Comparison of ENCODE assay signal across 1 cellular context in the genomic region with DNA sequence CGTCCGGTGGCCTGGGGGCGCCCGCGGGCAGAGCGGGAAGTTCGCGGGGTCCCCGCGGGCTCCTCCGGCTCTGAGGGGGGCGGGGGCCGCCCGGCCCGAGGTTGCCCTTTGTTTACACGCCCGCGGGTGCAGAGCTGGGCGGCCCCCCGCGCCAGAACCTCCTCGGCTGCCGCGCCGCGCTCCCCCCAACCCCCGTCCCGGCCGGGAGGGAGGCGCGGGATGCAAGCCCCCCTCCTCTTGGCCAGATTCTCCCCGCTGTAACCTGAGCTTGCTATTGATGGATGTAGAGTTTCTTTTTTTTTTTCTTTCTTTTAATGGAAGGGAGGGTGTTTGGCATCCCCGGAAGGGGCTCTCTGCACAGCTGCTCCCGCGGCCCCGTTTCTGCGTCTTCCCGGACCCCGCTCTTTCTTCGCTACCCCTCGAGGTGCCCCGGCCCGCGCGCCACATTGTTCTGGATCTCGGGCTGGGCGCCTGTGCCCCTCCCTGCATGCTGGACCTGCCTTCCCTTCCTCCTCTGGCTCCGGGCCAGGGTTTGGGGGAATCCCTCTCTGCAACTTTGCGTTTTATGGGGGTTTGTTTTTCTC.
TF ChIP-seq lines count a peak whose summit lies in the region.

No MANE protein-coding gene starts in this region.

TF ChIP-seq in H1, 55 proteins besides CTCF, POLR2A, EP300 and RAD21:
- TF ChIP-seq PHF8 (conservative IDR thresholded peaks at IDR 0.05; ENCODE audit: low read depth, low read length) (peak; percentile 52; the same call in 1 of the 2 replicates), BCL11A (IDR thresholded peaks at IDR 0.05; ENCODE audit: low read depth in 2 of 2, low read length in 2 of 2) (no peak), SP2 (IDR thresholded peaks at IDR 0.05; ENCODE audit: low read length) (no peak), POLR2AphosphoS5 (IDR thresholded peaks at IDR 0.05; ENCODE audit: low read depth, low read length) (no peak; the same call in 1 of the 2 replicates), GABPA (IDR thresholded peaks at IDR 0.05; ENCODE audit: borderline replicate concordance, insufficient read depth, low read length) (no peak; the same call in 1 of the 2 replicates), BACH1 (IDR thresholded peaks at IDR 0.05; ENCODE audit: low read length) (no peak), POU5F1 (IDR thresholded peaks at IDR 0.05; ENCODE audit: low read depth, low read length) (no peak), ASH2L (IDR thresholded peaks at IDR 0.05; ENCODE audit: low read length) (peak; percentile 1), SP1 (IDR thresholded peaks at IDR 0.05; ENCODE audit: low read depth, low read length) (peak; percentile 87), SIN3A (conservative IDR thresholded peaks at IDR 0.05 in 1 of 2, IDR thresholded peaks at IDR 0.05 in 1 of 2; ENCODE audit: low read depth in 1 of 2, low read length in 2 of 2) (peak in 1 of 2 experiments; percentile 68; a peak in 1 of 4 replicates), YY1 (IDR thresholded peaks at IDR 0.05; ENCODE audit: low read depth, low read length) (no peak), KDM4A (IDR thresholded peaks at IDR 0.05; ENCODE audit: low read depth, low read length, severe bottlenecking) (peak; percentile 49), TAF1 (IDR thresholded peaks at IDR 0.05; ENCODE audit: low read depth, low read length) (0 out of 2 replicates have a peak, but pooled peaks have one; percentile 3), RFX5 (IDR thresholded peaks at IDR 0.05; ENCODE audit: borderline replicate concordance, low read depth, low read length) (no peak), CREB1 (IDR thresholded peaks at IDR 0.05) (0 out of 2 replicates have a peak, but pooled peaks have one; percentile 30)
- TF ChIP-seq, protein P1, sequence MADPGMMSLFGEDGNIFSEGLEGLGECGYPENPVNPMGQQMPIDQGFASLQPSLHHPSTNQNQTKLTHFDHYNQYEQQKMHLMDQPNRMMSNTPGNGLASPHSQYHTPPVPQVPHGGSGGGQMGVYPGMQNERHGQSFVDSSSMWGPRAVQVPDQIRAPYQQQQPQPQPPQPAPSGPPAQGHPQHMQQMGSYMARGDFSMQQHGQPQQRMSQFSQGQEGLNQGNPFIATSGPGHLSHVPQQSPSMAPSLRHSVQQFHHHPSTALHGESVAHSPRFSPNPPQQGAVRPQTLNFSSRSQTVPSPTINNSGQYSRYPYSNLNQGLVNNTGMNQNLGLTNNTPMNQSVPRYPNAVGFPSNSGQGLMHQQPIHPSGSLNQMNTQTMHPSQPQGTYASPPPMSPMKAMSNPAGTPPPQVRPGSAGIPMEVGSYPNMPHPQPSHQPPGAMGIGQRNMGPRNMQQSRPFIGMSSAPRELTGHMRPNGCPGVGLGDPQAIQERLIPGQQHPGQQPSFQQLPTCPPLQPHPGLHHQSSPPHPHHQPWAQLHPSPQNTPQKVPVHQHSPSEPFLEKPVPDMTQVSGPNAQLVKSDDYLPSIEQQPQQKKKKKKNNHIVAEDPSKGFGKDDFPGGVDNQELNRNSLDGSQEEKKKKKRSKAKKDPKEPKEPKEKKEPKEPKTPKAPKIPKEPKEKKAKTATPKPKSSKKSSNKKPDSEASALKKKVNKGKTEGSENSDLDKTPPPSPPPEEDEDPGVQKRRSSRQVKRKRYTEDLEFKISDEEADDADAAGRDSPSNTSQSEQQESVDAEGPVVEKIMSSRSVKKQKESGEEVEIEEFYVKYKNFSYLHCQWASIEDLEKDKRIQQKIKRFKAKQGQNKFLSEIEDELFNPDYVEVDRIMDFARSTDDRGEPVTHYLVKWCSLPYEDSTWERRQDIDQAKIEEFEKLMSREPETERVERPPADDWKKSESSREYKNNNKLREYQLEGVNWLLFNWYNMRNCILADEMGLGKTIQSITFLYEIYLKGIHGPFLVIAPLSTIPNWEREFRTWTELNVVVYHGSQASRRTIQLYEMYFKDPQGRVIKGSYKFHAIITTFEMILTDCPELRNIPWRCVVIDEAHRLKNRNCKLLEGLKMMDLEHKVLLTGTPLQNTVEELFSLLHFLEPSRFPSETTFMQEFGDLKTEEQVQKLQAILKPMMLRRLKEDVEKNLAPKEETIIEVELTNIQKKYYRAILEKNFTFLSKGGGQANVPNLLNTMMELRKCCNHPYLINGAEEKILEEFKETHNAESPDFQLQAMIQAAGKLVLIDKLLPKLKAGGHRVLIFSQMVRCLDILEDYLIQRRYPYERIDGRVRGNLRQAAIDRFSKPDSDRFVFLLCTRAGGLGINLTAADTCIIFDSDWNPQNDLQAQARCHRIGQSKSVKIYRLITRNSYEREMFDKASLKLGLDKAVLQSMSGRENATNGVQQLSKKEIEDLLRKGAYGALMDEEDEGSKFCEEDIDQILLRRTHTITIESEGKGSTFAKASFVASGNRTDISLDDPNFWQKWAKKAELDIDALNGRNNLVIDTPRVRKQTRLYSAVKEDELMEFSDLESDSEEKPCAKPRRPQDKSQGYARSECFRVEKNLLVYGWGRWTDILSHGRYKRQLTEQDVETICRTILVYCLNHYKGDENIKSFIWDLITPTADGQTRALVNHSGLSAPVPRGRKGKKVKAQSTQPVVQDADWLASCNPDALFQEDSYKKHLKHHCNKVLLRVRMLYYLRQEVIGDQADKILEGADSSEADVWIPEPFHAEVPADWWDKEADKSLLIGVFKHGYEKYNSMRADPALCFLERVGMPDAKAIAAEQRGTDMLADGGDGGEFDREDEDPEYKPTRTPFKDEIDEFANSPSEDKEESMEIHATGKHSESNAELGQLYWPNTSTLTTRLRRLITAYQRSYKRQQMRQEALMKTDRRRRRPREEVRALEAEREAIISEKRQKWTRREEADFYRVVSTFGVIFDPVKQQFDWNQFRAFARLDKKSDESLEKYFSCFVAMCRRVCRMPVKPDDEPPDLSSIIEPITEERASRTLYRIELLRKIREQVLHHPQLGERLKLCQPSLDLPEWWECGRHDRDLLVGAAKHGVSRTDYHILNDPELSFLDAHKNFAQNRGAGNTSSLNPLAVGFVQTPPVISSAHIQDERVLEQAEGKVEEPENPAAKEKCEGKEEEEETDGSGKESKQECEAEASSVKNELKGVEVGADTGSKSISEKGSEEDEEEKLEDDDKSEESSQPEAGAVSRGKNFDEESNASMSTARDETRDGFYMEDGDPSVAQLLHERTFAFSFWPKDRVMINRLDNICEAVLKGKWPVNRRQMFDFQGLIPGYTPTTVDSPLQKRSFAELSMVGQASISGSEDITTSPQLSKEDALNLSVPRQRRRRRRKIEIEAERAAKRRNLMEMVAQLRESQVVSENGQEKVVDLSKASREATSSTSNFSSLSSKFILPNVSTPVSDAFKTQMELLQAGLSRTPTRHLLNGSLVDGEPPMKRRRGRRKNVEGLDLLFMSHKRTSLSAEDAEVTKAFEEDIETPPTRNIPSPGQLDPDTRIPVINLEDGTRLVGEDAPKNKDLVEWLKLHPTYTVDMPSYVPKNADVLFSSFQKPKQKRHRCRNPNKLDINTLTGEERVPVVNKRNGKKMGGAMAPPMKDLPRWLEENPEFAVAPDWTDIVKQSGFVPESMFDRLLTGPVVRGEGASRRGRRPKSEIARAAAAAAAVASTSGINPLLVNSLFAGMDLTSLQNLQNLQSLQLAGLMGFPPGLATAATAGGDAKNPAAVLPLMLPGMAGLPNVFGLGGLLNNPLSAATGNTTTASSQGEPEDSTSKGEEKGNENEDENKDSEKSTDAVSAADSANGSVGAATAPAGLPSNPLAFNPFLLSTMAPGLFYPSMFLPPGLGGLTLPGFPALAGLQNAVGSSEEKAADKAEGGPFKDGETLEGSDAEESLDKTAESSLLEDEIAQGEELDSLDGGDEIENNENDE (IDR thresholded peaks at IDR 0.05; ENCODE audit: insufficient replicate concordance, low read length), result no peak
- TF ChIP-seq, protein P2, sequence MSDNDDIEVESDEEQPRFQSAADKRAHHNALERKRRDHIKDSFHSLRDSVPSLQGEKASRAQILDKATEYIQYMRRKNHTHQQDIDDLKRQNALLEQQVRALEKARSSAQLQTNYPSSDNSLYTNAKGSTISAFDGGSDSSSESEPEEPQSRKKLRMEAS (IDR thresholded peaks at IDR 0.05), result peak; percentile 56; the same call in 1 of the 2 replicates
- TF ChIP-seq, protein P3, sequence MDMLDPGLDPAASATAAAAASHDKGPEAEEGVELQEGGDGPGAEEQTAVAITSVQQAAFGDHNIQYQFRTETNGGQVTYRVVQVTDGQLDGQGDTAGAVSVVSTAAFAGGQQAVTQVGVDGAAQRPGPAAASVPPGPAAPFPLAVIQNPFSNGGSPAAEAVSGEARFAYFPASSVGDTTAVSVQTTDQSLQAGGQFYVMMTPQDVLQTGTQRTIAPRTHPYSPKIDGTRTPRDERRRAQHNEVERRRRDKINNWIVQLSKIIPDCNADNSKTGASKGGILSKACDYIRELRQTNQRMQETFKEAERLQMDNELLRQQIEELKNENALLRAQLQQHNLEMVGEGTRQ (IDR thresholded peaks at IDR 0.05; ENCODE audit: low read length), result no peak
- TF ChIP-seq, protein P4, sequence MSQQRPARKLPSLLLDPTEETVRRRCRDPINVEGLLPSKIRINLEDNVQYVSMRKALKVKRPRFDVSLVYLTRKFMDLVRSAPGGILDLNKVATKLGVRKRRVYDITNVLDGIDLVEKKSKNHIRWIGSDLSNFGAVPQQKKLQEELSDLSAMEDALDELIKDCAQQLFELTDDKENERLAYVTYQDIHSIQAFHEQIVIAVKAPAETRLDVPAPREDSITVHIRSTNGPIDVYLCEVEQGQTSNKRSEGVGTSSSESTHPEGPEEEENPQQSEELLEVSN (IDR thresholded peaks at IDR 0.05), result peak; percentile 21; the same call in 1 of the 2 replicates
TF ChIP-seq in H1: peak in this region for 9.
